ENCODE assay signal across 8 cellular contexts in genomic region chr15:50354838-50355611, GRCh38. TPM values are rescaled to one million over a fixed set of nuclear protein-coding genes. Genes with fewer than 3 reads are reported as not detected.
DNase-seq lines count a peak whose midpoint lies in the region; ATAC-seq and TF ChIP-seq lines count a peak whose summit lies in the region.

GABPB1 (minus strand) TSS chr15:50355198; CDS start chr15:50309798, 45,400 bp downstream.

- H3K4me3 Mint-ChIP-seq in neural crest cell = peak within 1 kb of the TSS; percentile 96

- peak within 1 kb of the TSS; percentile 99 for H2AFZ ChIP-seq in DND-41 (ENCODE audit: low read depth, low read length)

- H3K27ac ChIP-seq in DND-41 (ENCODE audit: low read length) (peak within 1 kb of the TSS; percentile 100), stomach (peak within 1 kb of the TSS; percentile 97 to 100 (median 100))

- no peaks in the 10 kb centered on the region for H3K9me3 Mint-ChIP-seq in neural crest cell

- peaks cover 62% of the 10 kb centered on the region for H3K4me1 Mint-ChIP-seq in neural crest cell

- TF ChIP-seq CTCF in DND-41 (IDR thresholded peaks at IDR 0.05; ENCODE audit: borderline replicate concordance, extremely low read depth, low read length, poor library complexity, severe bottlenecking) = no peak
- no peak for TF ChIP-seq CTCF in fibroblast of villous mesenchyme (IDR thresholded peaks at IDR 0.05; ENCODE audit: insufficient read depth, low read depth, low read length)
- TF ChIP-seq CTCF in neural crest cell (conservative IDR thresholded peaks at IDR 0.05) = no peak
- peak in 1 of 7 experiments; percentile 5 for TF ChIP-seq CTCF in stomach (IDR thresholded peaks at IDR 0.05)

- H3K4me1 ChIP-seq in DND-41 (ENCODE audit: insufficient read depth, low read length) (peaks cover 52% of the 10 kb centered on the region), stomach (peaks cover 26 to 53% (median 48%) of the 10 kb centered on the region in 4 donors)

- intact Hi-C loops in stomach (cut with DNase I; ENCODE audit: low total_unique reads) = no loop called here

- TF ChIP-seq POLR2A in stomach (IDR thresholded peaks at IDR 0.05) = peak in 1 of 4 donors; percentile 8

- H3K27ac Mint-ChIP-seq in neural crest cell (ENCODE audit: unreplicated experiment) = peak within 1 kb of the TSS; percentile 100

- 0 to 1% (median 0%) methylated on average over 55 to 69 of the region's 69 CpGs for WGBS in stomach, 5 donors

- H3K27me3 Mint-ChIP-seq in neural crest cell (ENCODE audit: low read depth) = peaks cover 2% of the 10 kb centered on the region

- H3K27me3 ChIP-seq in DND-41 (ENCODE audit: insufficient read depth, low read length, poor library complexity) (no peaks in the 10 kb centered on the region), MG63 (no peaks in the 10 kb centered on the region), stomach (no peaks in the 10 kb centered on the region)

- peaks cover 27% of the 10 kb centered on the region for H3K36me3 Mint-ChIP-seq in neural crest cell (ENCODE audit: low read depth)

- DNase-seq in DND-41 = peak; percentile 87
- peak; percentile 82 for DNase-seq in H4 (ENCODE audit: low spot score)
- DNase-seq in MG63 = peak; percentile 93
- DNase-seq in SIG-M5 treated with dmso at 0.1 percent for 504 hours (lab: John Stamatoyannopoulos, UW; ENCODE audit: unreplicated experiment) = peak; percentile 92
- DNase-seq in activated gamma-delta T cell treated with Interleukin-2 at 50 U/mL for 16 hours = peak; percentile 83
- DNase-seq in fibroblast of villous mesenchyme (ENCODE audit: low read depth) = peak; percentile 96
- DNase-seq in neural crest cell (ENCODE audit: low read depth, low spot score) = peak; percentile 77
- peak; percentile 86 for DNase-seq in stomach

- H3K4me3 ChIP-seq in DND-41 (ENCODE audit: low read depth in 1 of 2, low read length in 2 of 2) = peak within 1 kb of the TSS; percentile 72 to 89
- peak within 1 kb of the TSS; percentile 84 for H3K4me3 ChIP-seq in MG63
- H3K4me3 ChIP-seq in fibroblast of villous mesenchyme (ENCODE audit: low read depth, low read length) = peak within 1 kb of the TSS; percentile 96
- H3K4me3 ChIP-seq in stomach = peak within 1 kb of the TSS; percentile 89 to 99 (median 98)

- peaks cover 20% of the 10 kb centered on the region; the same call in 1 of the 2 replicates for H4K20me1 ChIP-seq in DND-41 (ENCODE audit: insufficient read depth, low read length)

- ATAC-seq in DND-41 (ENCODE audit: insufficient read depth, low read depth) = peak; percentile 76

- H3K4me2 ChIP-seq in DND-41 (ENCODE audit: insufficient read depth, low read length) = peak within 1 kb of the TSS; percentile 80

- H3K36me3 ChIP-seq in DND-41 (ENCODE audit: insufficient read depth, low read length) = peaks cover 37% of the 10 kb centered on the region
- H3K36me3 ChIP-seq in MG63 = peaks cover 56% of the 10 kb centered on the region
- peaks cover 0 to 13% (median 10%) of the 10 kb centered on the region in 4 donors for H3K36me3 ChIP-seq in stomach

- H3K9ac ChIP-seq in DND-41 (ENCODE audit: low read depth, low read length) = peak within 1 kb of the TSS; percentile 100

- no peaks in the 10 kb centered on the region for H3K9me3 ChIP-seq in DND-41 (ENCODE audit: insufficient read depth, low read length, severe bottlenecking)
- H3K9me3 ChIP-seq in MG63 = no peaks in the 10 kb centered on the region
- no peaks in the 10 kb centered on the region for H3K9me3 ChIP-seq in stomach

- TF ChIP-seq EP300 in stomach (IDR thresholded peaks at IDR 0.05) = no peak

- H3K79me2 ChIP-seq in DND-41 (ENCODE audit: insufficient read depth, low read length) = peaks cover 88% of the 10 kb centered on the region

RNA-seq across cellular contexts. Expression of gene GABPB1, which starts in this region (rescaled TPM):
- 45.7 and 50.0 TPM in 2 replicates for total RNA-seq in H4 (2014; rRNA removed; shearing (Covaris generic))
- 31.2 and 46.1 TPM in 2 replicates for total RNA-seq in MG63 (2014; rRNA removed; shearing (Covaris generic); ENCODE audit: low replicate concordance)
- total RNA-seq in fibroblast of villous mesenchyme = 33.8 and 44.9 TPM in 2 replicates
- 35.0 and 37.8 TPM in 2 replicates for total RNA-seq in neural crest cell
- total RNA-seq in stomach = 10 to 100 TPM in 4 of 5 donors, 1 to 10 TPM in 1; 4.1 to 94.6 (median 33.4) TPM
- polyA plus RNA-seq in stomach = 1 to 10 TPM; 5.8 to 7.5 (median 6.4) TPM

Comparison
In these comparisons a context has a peak if more than half of its experiments do, and no peak if none do; other contexts are left out.
1. Peak in every context shown above with its lines: DNase-seq, ATAC-seq, H3K4me3 ChIP-seq and H3K27ac ChIP-seq.